19 cellular contexts compared by ENCODE assay signal in the genomic region with DNA sequence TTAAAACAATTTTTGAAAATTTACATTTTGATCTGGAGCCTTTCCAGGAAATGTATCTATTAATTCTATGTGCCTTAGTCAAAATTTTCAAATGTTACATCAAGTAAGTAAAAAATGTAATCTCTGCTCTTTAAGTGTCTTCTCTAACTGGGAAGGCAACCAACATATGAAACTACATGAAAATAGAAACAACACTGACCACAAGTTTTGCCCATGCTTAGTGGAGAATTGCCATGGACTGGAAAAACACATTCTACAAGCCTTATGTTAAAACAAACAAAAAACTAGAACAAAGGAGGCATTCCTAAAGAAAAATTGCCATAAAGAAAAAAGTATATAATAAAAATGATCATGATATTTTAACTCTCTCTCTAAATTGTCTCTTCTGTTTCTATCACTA.
DNase-seq lines count a peak whose midpoint lies in the region; ATAC-seq, FAIRE-seq and TF ChIP-seq lines count a peak whose summit lies in the region.
"Had no signal": no experiment of that assay in that cellular context is flagged by ENCODE, and none has a peak within 500 bp of the region (broad histone marks: within the 10 kb centered on the region; RNA-seq: fewer than 3 reads in every experiment).

No MANE protein-coding gene starts in this region.

- H3K27ac Mint-ChIP-seq in astrocyte (ENCODE audit: unreplicated experiment): peak overlapping the region; percentile 1
- H3K27ac Mint-ChIP-seq: CD4-positive, CD25-positive, alpha-beta regulatory T cell had no signal

- H2AFZ ChIP-seq in astrocyte (ENCODE audit: low read depth, low read length): no peak overlapping the region

- ATAC-seq in HG02798 (IDR thresholded peaks at IDR 0.05; ENCODE audit: poor library complexity, unreplicated experiment): no peak
- no peak for ATAC-seq in HG02763 (IDR thresholded peaks at IDR 0.05; ENCODE audit: unreplicated experiment)

- H3K27me3 ChIP-seq in astrocyte (ENCODE audit: insufficient read depth, low read length) (no peaks in the 10 kb centered on the region), WERI-Rb-1 (ENCODE audit: insufficient read depth, low read depth, severe bottlenecking) (no peaks in the 10 kb centered on the region)

- H3K9me3 Mint-ChIP-seq in astrocyte (ENCODE audit: unreplicated experiment): no peaks in the 10 kb centered on the region

- H3K79me2 ChIP-seq in astrocyte (ENCODE audit: insufficient read depth, low read length): no peaks in the 10 kb centered on the region

- no peak overlapping the region for H3K4me3 Mint-ChIP-seq in astrocyte (ENCODE audit: unreplicated experiment)
- H3K4me3 Mint-ChIP-seq: CD4-positive, CD25-positive, alpha-beta regulatory T cell had no signal

- H3K36me3 ChIP-seq in astrocyte (ENCODE audit: insufficient read depth, low read length) (no peaks in the 10 kb centered on the region), WERI-Rb-1 (no peaks in the 10 kb centered on the region)
- H3K36me3 ChIP-seq: BE2C had no signal

- H3K4me3 ChIP-seq in astrocyte (ENCODE audit: insufficient read depth, low read depth, low read length) (no peak overlapping the region), WERI-Rb-1 (ENCODE audit: low read depth, low read length) (no peak overlapping the region)

- peaks cover 8% of the 10 kb centered on the region for H3K4me1 Mint-ChIP-seq in astrocyte (ENCODE audit: low read depth, unreplicated experiment)
- H3K4me1 Mint-ChIP-seq: CD4-positive, CD25-positive, alpha-beta regulatory T cell had no signal

- no peak overlapping the region for H3K27ac ChIP-seq in astrocyte (ENCODE audit: low read depth, low read length)
- H3K27ac ChIP-seq in WERI-Rb-1: no peak overlapping the region

- H4K20me1 ChIP-seq in astrocyte (ENCODE audit: insufficient read depth, low read length): no peaks in the 10 kb centered on the region

- no peak overlapping the region for H3K4me2 ChIP-seq in astrocyte (ENCODE audit: low read length)

- H3K36me3 Mint-ChIP-seq in astrocyte (ENCODE audit: low read depth, unreplicated experiment): no peaks in the 10 kb centered on the region
- H3K36me3 Mint-ChIP-seq: CD4-positive, CD25-positive, alpha-beta regulatory T cell had no signal

- DNase-seq in LHCN-M2 (ENCODE audit: low read depth) (peak; percentile 22), astrocyte (ENCODE audit: low read depth) (no peak), dedifferentiated amniotic fluid mesenchymal stem cell (ENCODE audit: extremely low spot score) (peak; percentile 37), WERI-Rb-1 (no peak)
- no peak for DNase-seq in activated CD4-positive, alpha-beta T cell treated with anti-CD3 and anti-CD28 coated beads, Interleukin-2, amount 50 U/mL, for 1 hour
- DNase-seq: BE2C; CD4-positive, CD25-positive, alpha-beta regulatory T cell; GF-D8; H7; KBM-7; NCI-H1105; NCI-H2029 treated with DMSO at 0.1 percent for 48 hours; NCI-H2171; NCI-H345; NCI-H524; NCI-H774; SHP77 had no signal

- no peak overlapping the region for H3K9ac ChIP-seq in astrocyte (ENCODE audit: low read length)

- H3K4me1 ChIP-seq in astrocyte (ENCODE audit: insufficient read depth, low read length): no peaks in the 10 kb centered on the region
- H3K4me1 ChIP-seq: BE2C had no signal

- TF ChIP-seq CTCF in astrocyte (IDR thresholded peaks at IDR 0.05; ENCODE audit: insufficient read depth, low read depth, low read length) (no peak), WERI-Rb-1 (IDR thresholded peaks at IDR 0.05; ENCODE audit: low read depth, low read length) (no peak)

- no peaks in the 10 kb centered on the region for H3K27me3 Mint-ChIP-seq in astrocyte (ENCODE audit: low read depth, unreplicated experiment)

- FAIRE-seq in astrocyte (lab: Jason Lieb, UNC): no peak

- H3K9me3 ChIP-seq in astrocyte (ENCODE audit: insufficient read depth, low read depth, low read length) (no peaks in the 10 kb centered on the region), WERI-Rb-1 (ENCODE audit: severe bottlenecking) (no peaks in the 10 kb centered on the region)
- H3K9me3 ChIP-seq: BE2C had no signal

Comparison
In these comparisons a context has a peak if more than half of its experiments do, and no peak if none do; other contexts are left out.
1. DNase-seq: peak in LHCN-M2 (single experiment) and dedifferentiated amniotic fluid mesenchymal stem cell (single experiment); none in astrocyte (single experiment), activated CD4-positive, alpha-beta T cell treated with anti-CD3 and anti-CD28 coated beads, Interleukin-2, amount 50 U/mL, for 1 hour (single experiment) and WERI-Rb-1 (single experiment).